9 cellular contexts compared by ENCODE assay signal in genomic region chr12:120367252-120367923, GRCh38. TPM values are rescaled to one million over a fixed set of nuclear protein-coding genes. Genes with fewer than 3 reads are reported as not detected.
DNase-seq lines count a peak whose midpoint lies in the region; ATAC-seq and TF ChIP-seq lines count a peak whose summit lies in the region.
"Had no signal": no experiment of that assay in that cellular context is flagged by ENCODE, and none has a peak within 500 bp of the region (broad histone marks: within the 10 kb centered on the region; RNA-seq: fewer than 3 reads in every experiment).

No MANE protein-coding gene starts in this region.

- no TSS peak for BruUV-seq in PC-9 (replicated peaks; lab: Mats Ljungman, UMichigan)

- H3K36me3 ChIP-seq in brain microvascular endothelial cell (replicated peaks) (no peaks in the 10 kb centered on the region), PC-9 (ENCODE audit: low read depth) (no peaks in the 10 kb centered on the region)
- H3K36me3 ChIP-seq: neutrophil had no signal

- H3K27me3 ChIP-seq in brain microvascular endothelial cell (replicated peaks) (peaks cover 43% of the 10 kb centered on the region), PC-9 (ENCODE audit: insufficient read depth, low read depth) (peaks cover 36% of the 10 kb centered on the region)

- peak overlapping the region; percentile 90 for H3K27ac Mint-ChIP-seq in mesothelial cell of epicardium

- no peaks in the 10 kb centered on the region for H4K20me1 ChIP-seq in PC-9 (ENCODE audit: insufficient read depth)

- H3K27ac ChIP-seq in brain microvascular endothelial cell (no peak overlapping the region), PC-9 (no peak overlapping the region)
- H3K27ac ChIP-seq: neutrophil had no signal

- peak; percentile 69 for DNase-seq in D341Med (ENCODE audit: low spot score)
- peak; percentile 12 for DNase-seq in KBM-7
- DNase-seq in brain microvascular endothelial cell = no peak
- no peak for DNase-seq in mesothelial cell of epicardium (ENCODE audit: low spot score in 2 of 2, unreplicated experiment in 2 of 2)
- no peak for DNase-seq in NCI-H2171 treated with DMSO at 0.1 percent for 48 hours (lab: John Stamatoyannopoulos, UW)
- DNase-seq in PC-9 = no peak
- DNase-seq in COR-L47 (lab: John Stamatoyannopoulos, UW) = no peak

- H3K9me3 ChIP-seq in PC-9 (ENCODE audit: insufficient read depth, low read depth) = no peaks in the 10 kb centered on the region
- H3K9me3 ChIP-seq: neutrophil had no signal

- peaks cover 31% of the 10 kb centered on the region for H3K4me1 Mint-ChIP-seq in mesothelial cell of epicardium

- CTCF ChIA-PET in PC-9 (lab: Charles Lee) = interaction anchor here (0.6 to 0.8 kb wide), 3 partner anchors 9 to 347 kb away, joined by 3 to 9 read pairs (median 3); no protein-coding TSS in a partner anchor

- no peak for ATAC-seq in GM21825 (IDR thresholded peaks at IDR 0.05; ENCODE audit: unreplicated experiment)

- POLR2A ChIA-PET in PC-9 (lab: Charles Lee; ENCODE audit: unreplicated experiment) = no interaction called here

- TF ChIP-seq CTCF in brain microvascular endothelial cell (IDR thresholded peaks at IDR 0.05; ENCODE audit: low read depth, low read length, missing control alignments) (peak; percentile 73), mesothelial cell of epicardium (IDR thresholded peaks at IDR 0.05; ENCODE audit: unreplicated experiment) (peak; percentile 31), PC-9 (conservative IDR thresholded peaks at IDR 0.05) (no peak; the same call in 1 of the 2 replicates)

- H3K4me3 Mint-ChIP-seq in mesothelial cell of epicardium = peak overlapping the region; percentile 76

- intact Hi-C loops in PC-9 (cut with micrococcal nuclease; ENCODE audit: unreplicated experiment) = no loop called here

- peaks cover 30% of the 10 kb centered on the region for H3K27me3 Mint-ChIP-seq in mesothelial cell of epicardium (ENCODE audit: low read depth)

- no peaks in the 10 kb centered on the region for H3K4me1 ChIP-seq in PC-9 (replicated peaks; ENCODE audit: insufficient read depth)

- in situ Hi-C loops in KBM-7 (cut with MboI; ENCODE audit: low pct_unique_long_range_greater_than_20kb, low sequenced_read_pairs) (no loop called here), brain microvascular endothelial cell (cut with HindIII; ENCODE audit: low pct_ligation_motif_present, low sequenced_read_pairs) (no loop called here)

- H2AFZ ChIP-seq in PC-9 = no peak overlapping the region

- H3K79me2 ChIP-seq in PC-9 (ENCODE audit: low read depth) = no peaks in the 10 kb centered on the region

- no peak overlapping the region for H3K4me2 ChIP-seq in PC-9

- H3K4me3 ChIP-seq in brain microvascular endothelial cell (ENCODE audit: low read depth, low read length) (no peak overlapping the region), PC-9 (no peak overlapping the region)

- no peaks in the 10 kb centered on the region for H3K9me3 Mint-ChIP-seq in mesothelial cell of epicardium

- peaks cover 10% of the 10 kb centered on the region for H3K36me3 Mint-ChIP-seq in mesothelial cell of epicardium

- no peaks in the 10 kb centered on the region for H3F3A ChIP-seq in PC-9 (ENCODE audit: insufficient read depth, low read depth)

- H3K9me2 ChIP-seq in PC-9 (ENCODE audit: insufficient read depth) = no peaks in the 10 kb centered on the region

RNA-seq across cellular contexts. Expression of gene MSI1, which starts 1.6 kb away (rescaled TPM):
- total RNA-seq in mesothelial cell of epicardium (27.7 to 32.7 TPM (median 28.4 TPM) in 3 replicates), PC-9 (2021) (0.95 and 1.7 TPM in 2 replicates)

RNA-seq across cellular contexts. Expression of gene PLA2G1B, which starts 39.8 kb away (rescaled TPM):
- total RNA-seq in mesothelial cell of epicardium = not detected in 3 replicates
- not detected in 2 replicates for total RNA-seq in PC-9 (2021)

Comparison
In these comparisons a context has a peak if more than half of its experiments do, and no peak if none do; other contexts are left out.
1. DNase-seq: peak in D341Med (single experiment) and KBM-7 (single experiment); none in brain microvascular endothelial cell (single experiment), mesothelial cell of epicardium (0 of 2), NCI-H2171 treated with DMSO at 0.1 percent for 48 hours (single experiment), PC-9 (0 of 2) and COR-L47 (single experiment).
2. RNA of gene MSI1, which starts 1.6 kb away (total RNA-seq): 27.7 to 32.7 TPM in mesothelial cell of epicardium; 0.95 to 1.7 TPM in PC-9; every median in the first group is over 10 times any median in the second.